25 cellular contexts compared by ENCODE assay signal in genomic region chr10:1022413-1022812, GRCh38. TPM values are rescaled to one million over a fixed set of nuclear protein-coding genes. Genes with fewer than 3 reads are reported as not detected.
DNase-seq lines count a peak whose midpoint lies in the region; ATAC-seq lines count a peak whose summit lies in the region.
"Had no signal": no experiment of that assay in that cellular context is flagged by ENCODE, and none has a peak within 500 bp of the region (broad histone marks: within the 10 kb centered on the region; RNA-seq: fewer than 3 reads in every experiment).

No MANE protein-coding gene starts in this region.

- intact Hi-C loops in left cardiac atrium (cut with DNase I), result no loop called here

- no peaks in the 10 kb centered on the region for H3K27me3 ChIP-seq in H7 (ENCODE audit: control insufficient read depth, insufficient read depth, low read length)
- H3K27me3 ChIP-seq: adrenal gland, BLaER1, breast epithelium, SJSA1, thyroid gland had no signal

- H3K27ac ChIP-seq in cingulate gyrus (ENCODE audit: low read depth, low read length), result peak overlapping the region; percentile 69
- H3K27ac ChIP-seq: adrenal gland, BLaER1, breast epithelium, HL-60, lower lobe of right lung, SJSA1, thyroid gland had no signal

- peak; percentile 44 for DNase-seq in H7
- DNase-seq in left cardiac atrium, result no peak
- DNase-seq in occipital lobe (lab: John Stamatoyannopoulos, UW), result peak; percentile 21
- DNase-seq in NCI-H2227 (lab: John Stamatoyannopoulos, UW; ENCODE audit: unreplicated experiment), result no peak
- DNase-seq in DMS153 treated with DMSO at 0.1 percent for 48 hours (lab: John Stamatoyannopoulos, UW; ENCODE audit: unreplicated experiment), result no peak
- no peak for DNase-seq in stimulated activated CD4-positive, alpha-beta T cell treated with anti-CD3 and anti-CD28 coated beads, Interleukin-4, amount 100 ng/mL, for 24 hours
- DNase-seq: Calu3; immature natural killer cell; lower lobe of right lung; NCI-H1417 treated with DMSO at 0.1 percent for 48 hours; NCI-H2171; stimulated activated naive B cell treated with anti-CD40 and anti-IgM and Interleukin-4, amounts not matched to agents 10 μg/mL and 1 μg/mL and 100 μg/mL, for 72 hours; T-helper 17 cell; thyroid gland had no signal

- H3K4me3 ChIP-seq in H7 (ENCODE audit: insufficient read depth, low read depth, low read length), result no peak overlapping the region
- H3K4me3 ChIP-seq: adrenal gland, BLaER1, breast epithelium, lower lobe of right lung, SJSA1, thyroid gland had no signal

- peak; percentile 74 to 79 for ATAC-seq in left cardiac atrium
- no peak for ATAC-seq in HG02973 (IDR thresholded peaks at IDR 0.05; ENCODE audit: unreplicated experiment)
- ATAC-seq: lower lobe of right lung; sciatic nerve; stimulated activated naive B cell treated with anti-CD40 and anti-IgM and Interleukin-4, amounts not matched to agents 10 μg/mL and 1 μg/mL and 100 μg/mL, for 72 hours; T-helper 17 cell had no signal

- H3K36me3 ChIP-seq in H7 (replicated peaks; ENCODE audit: control insufficient read depth, insufficient read depth, low read length), result peaks cover 3% of the 10 kb centered on the region
- H3K36me3 ChIP-seq: breast epithelium had no signal

RNA-seq across cellular contexts. Expression of gene IDI2, which starts 3.2 kb away (rescaled TPM):
- not detected in 2 replicates for total RNA-seq in H7 (2014; rRNA removed; shearing (Covaris generic))
- not detected for total RNA-seq in left cardiac atrium
- not detected for total RNA-seq in occipital lobe
- total RNA-seq: A673, breast epithelium, Calu3, glomerular endothelial cell, lower lobe of right lung, M059J, sciatic nerve, SJSA1, T-helper 17 cell, thyroid gland had no signal

RNA-seq across cellular contexts. Expression of gene IDI1, which starts 26.5 kb away (rescaled TPM):
- 102 and 115 TPM in 2 replicates for total RNA-seq in H7 (2014; rRNA removed; shearing (Covaris generic))
- total RNA-seq in left cardiac atrium, result 10 to 100 TPM; 18.4 to 29.8 TPM
- total RNA-seq in occipital lobe, result 146 TPM

RNA-seq across cellular contexts. Expression of gene WDR37, which starts 33.8 kb away (rescaled TPM):
- total RNA-seq in H7 (2014; rRNA removed; shearing (Covaris generic)), result 8.4 and 9.7 TPM in 2 replicates
- total RNA-seq in left cardiac atrium (10 to 100 TPM; 23.2 to 33.9 TPM), occipital lobe (37.9 TPM)

RNA-seq across cellular contexts. Expression of gene GTPBP4, which starts 34.2 kb away (rescaled TPM):
- 40.8 and 53.7 TPM in 2 replicates for total RNA-seq in H7 (2014; rRNA removed; shearing (Covaris generic))
- total RNA-seq in left cardiac atrium (10 to 100 TPM; 25.0 to 37.7 TPM), occipital lobe (21.5 TPM)

Comparison
In these comparisons a context has a peak if more than half of its experiments do, and no peak if none do; other contexts are left out.
1. DNase-seq: peak in H7 (single experiment) and occipital lobe (single experiment); none in left cardiac atrium (single experiment), NCI-H2227 (single experiment), DMS153 treated with DMSO at 0.1 percent for 48 hours (single experiment) and stimulated activated CD4-positive, alpha-beta T cell treated with anti-CD3 and anti-CD28 coated beads, Interleukin-4, amount 100 ng/mL, for 24 hours (single experiment).